Comparison of ENCODE assay signal across 11 cellular contexts in the genomic region with DNA sequence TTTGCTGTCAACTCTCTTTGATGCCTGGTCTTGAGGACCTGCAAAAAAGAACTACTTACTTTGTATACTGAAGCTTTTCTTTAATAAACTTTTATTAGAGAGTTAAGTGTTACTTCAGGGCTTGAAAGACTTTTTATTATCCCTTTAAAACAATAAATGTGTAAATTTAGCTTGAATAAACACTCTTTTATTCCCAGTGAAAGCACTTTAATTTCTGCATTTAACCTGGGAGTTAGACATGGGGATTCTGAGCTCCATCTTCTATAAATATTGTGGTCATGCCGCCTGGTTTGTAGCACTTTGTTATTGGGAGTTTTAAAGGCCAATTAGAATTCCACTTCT. TPM values are rescaled to one million over a fixed set of nuclear protein-coding genes. Genes with fewer than 3 reads are reported as not detected.
A peak's percentile ranks its signal among the peaks of the same experiment; 100 is the strongest.
DNase-seq lines count a peak whose midpoint lies in the region; ATAC-seq and TF ChIP-seq lines count a peak whose summit lies in the region.
"Had no signal": no experiment of that assay in that cellular context is flagged by ENCODE, and none has a peak within 500 bp of the region (broad histone marks: within the 10 kb centered on the region; RNA-seq: fewer than 3 reads in every experiment).

No MANE protein-coding gene starts in this region.

- 25% methylated on average over 1 of the region's 1 CpG for WGBS in heart right ventricle, 2 donors

- peak overlapping the region; percentile 9 to 55 for H3K27ac ChIP-seq in right atrium auricular region
- H3K27ac ChIP-seq in heart right ventricle = peak overlapping the region in 3 of 10 donors; percentile 0 to 39 (median 13)
- peak overlapping the region; percentile 88 to 95 for H3K27ac ChIP-seq in uterus
- H3K27ac ChIP-seq: KMS-11, lower lobe of right lung had no signal

- no peak for ATAC-seq in heart right ventricle
- ATAC-seq in left colon = no peak
- no peak for ATAC-seq in GM18498 (IDR thresholded peaks at IDR 0.05; ENCODE audit: unreplicated experiment)

- H3K27me3 ChIP-seq in right atrium auricular region (no peaks in the 10 kb centered on the region), heart right ventricle (peaks cover 0 to 94% (median 40%) of the 10 kb centered on the region in 7 donors), uterus (no peaks in the 10 kb centered on the region)

- no peak for TF ChIP-seq CTCF in right atrium auricular region (IDR thresholded peaks at IDR 0.05)
- no peak for TF ChIP-seq CTCF in heart right ventricle (IDR thresholded peaks at IDR 0.05)
- no peak for TF ChIP-seq CTCF in uterus (IDR thresholded peaks at IDR 0.05)

- TF ChIP-seq POLR2A in uterus (IDR thresholded peaks at IDR 0.05) = no peak

- H3K36me3 ChIP-seq in right atrium auricular region (no peaks in the 10 kb centered on the region), heart right ventricle (no peaks in the 10 kb centered on the region), uterus (no peaks in the 10 kb centered on the region)
- H3K36me3 ChIP-seq: lower lobe of right lung had no signal

- DNase-seq in right atrium auricular region (ENCODE audit: low spot score) = no peak
- no peak for DNase-seq in heart right ventricle
- DNase-seq in OCI-M1 (lab: John Stamatoyannopoulos, UW) = peak; percentile 38
- DNase-seq in uterus = no peak
- DNase-seq in left colon = no peak
- DNase-seq in nucleus accumbens (lab: John Stamatoyannopoulos, UW) = no peak
- DNase-seq: lower lobe of right lung had no signal

- intact Hi-C loops in heart right ventricle (cut with DNase I) = loop anchor here in 1 of 10 donors (5.0 kb wide), 1 partner anchor 199 kb away; no protein-coding TSS in a partner anchor
- intact Hi-C loops in uterus (cut with DNase I; ENCODE audit: low total_unique reads) = loop anchor here (5.0 kb wide), 1 partner anchor 104 kb away; no protein-coding TSS in a partner anchor
- intact Hi-C loops in left colon (cut with DNase I, micrococcal nuclease) = loop anchor here in 1 of 2 donors (10.0 kb wide), 1 partner anchor 101 kb away; no protein-coding TSS in a partner anchor

- H3K4me1 ChIP-seq in right atrium auricular region = peaks cover 0 to 12% of the 10 kb centered on the region in 2 donors
- peaks cover 0 to 20% (median 5%) of the 10 kb centered on the region in 9 donors for H3K4me1 ChIP-seq in heart right ventricle
- H3K4me1 ChIP-seq in uterus = peaks cover 0 to 5% of the 10 kb centered on the region in 2 donors
- H3K4me1 ChIP-seq: lower lobe of right lung had no signal

- H3K4me3 ChIP-seq in right atrium auricular region = peak overlapping the region in 1 of 2 donors; percentile 61
- peak overlapping the region in 5 of 10 donors; percentile 45 to 58 (median 51) for H3K4me3 ChIP-seq in heart right ventricle
- peak overlapping the region; percentile 78; the same call in 1 of the 2 replicates for H3K4me3 ChIP-seq in iPS-18c (ENCODE audit: insufficient read depth, low read depth, low read length)
- peak overlapping the region; percentile 58 to 73 for H3K4me3 ChIP-seq in uterus
- H3K4me3 ChIP-seq: GM12878 had no signal

- H3K9me3 ChIP-seq in right atrium auricular region (no peaks in the 10 kb centered on the region), heart right ventricle (no peaks in the 10 kb centered on the region), iPS-18c (ENCODE audit: control insufficient read depth, insufficient read depth, low read length) (peaks cover 2% of the 10 kb centered on the region), uterus (no peaks in the 10 kb centered on the region)
- H3K9me3 ChIP-seq: lower lobe of right lung had no signal

RNA-seq across cellular contexts. Expression of a gene that starts 17.8 kb away (rescaled TPM):
- total RNA-seq in right atrium auricular region (10 to 100 TPM; 19.1 to 20.2 TPM), heart right ventricle (10 to 100 TPM; 11.3 to 18.6 (median 14.6) TPM), uterus (10 to 100 TPM; 10.2 to 25.0 (median 20.7) TPM), left colon (1 to 10 TPM; 5.2 to 6.5 TPM)
- polyA plus RNA-seq in heart right ventricle = 10 to 100 TPM in 1 of 2 donors, 1 to 10 TPM in 1; 8.1 to 10.1 TPM

RNA-seq across cellular contexts. Expression of a gene that starts 50.1 kb away (rescaled TPM):
- total RNA-seq in right atrium auricular region (1 to 10 TPM; 3.1 to 7.6 TPM), heart right ventricle (10 to 100 TPM in 2 of 10 donors, 1 to 10 TPM in 8; 5.2 to 15.6 (median 8.0) TPM), uterus (100 to 1,000 TPM in 2 of 4 donors, 10 to 100 TPM in 2; 20.3 to 166 (median 78.8) TPM), left colon (1 to 10 TPM in 1 of 2 donors, under 1 TPM in 1; 0.85 to 2.0 TPM)
- 1 to 10 TPM; 1.2 to 6.0 TPM for polyA plus RNA-seq in heart right ventricle
